In the genomic region with DNA sequence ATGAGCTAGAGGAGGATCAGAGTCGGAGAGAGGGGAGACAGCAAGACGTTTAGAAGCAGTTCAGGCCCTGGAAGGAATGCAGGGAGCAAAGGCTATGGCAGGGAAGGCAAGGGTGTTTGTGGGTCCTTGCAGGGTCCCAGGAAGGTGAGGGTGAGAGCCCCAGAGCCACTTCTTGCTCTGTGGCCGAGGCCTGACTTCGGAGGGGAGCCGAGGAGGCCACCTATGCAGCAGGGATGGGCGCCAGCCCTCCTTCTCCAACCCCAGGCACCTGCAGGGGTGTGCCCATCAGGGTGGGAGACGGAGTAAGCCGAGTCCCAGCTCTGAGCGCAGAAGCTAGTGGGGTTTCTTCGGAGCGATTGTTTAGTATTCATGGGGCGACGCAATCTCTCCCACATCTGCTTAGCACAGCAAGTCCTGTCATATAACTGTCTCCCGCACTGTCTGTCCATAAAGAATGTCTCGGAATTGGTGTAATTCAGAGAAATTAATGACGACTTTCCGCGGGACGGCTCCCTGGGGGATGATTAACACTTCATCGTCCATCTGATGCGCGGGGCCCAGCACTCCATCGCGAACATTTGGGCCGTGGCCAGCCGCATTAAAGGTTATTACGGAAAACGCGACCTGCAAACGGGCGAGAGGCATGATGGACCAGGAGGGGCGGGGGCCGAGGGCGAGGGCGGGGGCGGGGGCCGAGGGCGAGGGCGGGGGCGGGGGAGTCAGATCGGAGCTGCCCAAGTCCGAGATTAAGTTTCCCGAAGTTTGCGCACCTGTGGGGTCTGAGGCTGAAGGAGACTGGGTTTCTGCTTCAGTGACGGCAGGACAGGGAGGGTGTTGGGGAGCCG, we compare ENCODE assay signal across 9 cellular contexts. TPM values are rescaled to one million over a fixed set of nuclear protein-coding genes. Genes with fewer than 3 reads are reported as not detected.
DNase-seq lines count a peak whose midpoint lies in the region; ATAC-seq and TF ChIP-seq lines count a peak whose summit lies in the region.
"Had no signal": no experiment of that assay in that cellular context is flagged by ENCODE, and none has a peak within 500 bp of the region (broad histone marks: within the 10 kb centered on the region; RNA-seq: fewer than 3 reads in every experiment).

No MANE protein-coding gene starts in this region.

- H2BK15ac ChIP-seq in neuronal stem cell (ENCODE audit: low read length), result no peak overlapping the region

- no peak overlapping the region for H3K4me3 ChIP-seq in KMS-11 (IDR thresholded peaks at IDR 0.05; ENCODE audit: insufficient read depth, low read depth, low read length)
- peak overlapping the region; percentile 41 for H3K4me3 ChIP-seq in effector memory CD4-positive, alpha-beta T cell (ENCODE audit: insufficient read depth, low read depth, low read length, poor library complexity, severe bottlenecking)
- peak overlapping the region in 1 of 2 donors; percentile 53 for H3K4me3 ChIP-seq in neuronal stem cell (ENCODE audit: low read length in 2 of 2)

- no peaks in the 10 kb centered on the region for H3K79me1 ChIP-seq in neuronal stem cell (ENCODE audit: low read depth, low read length)

- no peak overlapping the region for H4K91ac ChIP-seq in neuronal stem cell (ENCODE audit: low read depth, low read length, poor library complexity)

- H2AK5ac ChIP-seq in neuronal stem cell (ENCODE audit: low read depth, low read length), result peak overlapping the region; percentile 18

- no peak overlapping the region for H3K27ac ChIP-seq in KMS-11
- no peak overlapping the region for H3K27ac ChIP-seq in effector memory CD4-positive, alpha-beta T cell (ENCODE audit: insufficient read depth, low read length, poor library complexity, severe bottlenecking)
- no peak overlapping the region for H3K27ac ChIP-seq in neuronal stem cell (replicated peaks; ENCODE audit: low read length)

- H3K27ac Mint-ChIP-seq in Calu3 (ENCODE audit: unreplicated experiment), result no peak overlapping the region

- H2BK5ac ChIP-seq in neuronal stem cell (ENCODE audit: low read length), result no peak overlapping the region

- H3K79me2 ChIP-seq in KMS-11 (ENCODE audit: insufficient read depth, low read depth), result no peaks in the 10 kb centered on the region

- no peak overlapping the region for H3K4ac ChIP-seq in neuronal stem cell (ENCODE audit: low read length)

- CTCF ChIA-PET in Calu3 (lab: Charles Lee), result no interaction called here

- peak overlapping the region; percentile 32 for H3K4me3 Mint-ChIP-seq in Calu3 (ENCODE audit: low read depth, unreplicated experiment)

- no peak for ATAC-seq in HG03520 (IDR thresholded peaks at IDR 0.05; ENCODE audit: unreplicated experiment)

- no peak overlapping the region for H3K14ac ChIP-seq in neuronal stem cell (ENCODE audit: low read length)

- no peaks in the 10 kb centered on the region for H4K20me1 ChIP-seq in KMS-11 (ENCODE audit: insufficient read depth)

- H3K27me3 ChIP-seq in KMS-11 (ENCODE audit: insufficient read depth, low read depth) (peaks cover 32% of the 10 kb centered on the region), neuronal stem cell (ENCODE audit: control insufficient read depth in 3 of 3, insufficient read depth in 3 of 3, low read depth in 1 of 3, low read length in 3 of 3) (peaks cover 3 to 89% (median 40%) of the 10 kb centered on the region in 3 experiments)
- H3K27me3 ChIP-seq in effector memory CD4-positive, alpha-beta T cell (replicated peaks; ENCODE audit: control insufficient read depth, insufficient read depth, low read length, poor library complexity, severe bottlenecking), result peaks cover 22% of the 10 kb centered on the region

- H3K4me1 ChIP-seq in KMS-11 (ENCODE audit: low read depth, poor library complexity, severe bottlenecking) (peaks cover 7% of the 10 kb centered on the region), neuronal stem cell (ENCODE audit: control insufficient read depth in 2 of 2, insufficient read depth in 1 of 2, low read depth in 1 of 2, low read length in 2 of 2) (peaks cover 5 to 33% of the 10 kb centered on the region in 2 donors)
- H3K4me1 ChIP-seq in effector memory CD4-positive, alpha-beta T cell (ENCODE audit: control insufficient read depth, insufficient read depth, low read length, poor library complexity, severe bottlenecking), result peaks cover 19% of the 10 kb centered on the region

- H3K9me3 Mint-ChIP-seq in Calu3 (ENCODE audit: low read depth, unreplicated experiment), result no peaks in the 10 kb centered on the region

- H3K18ac ChIP-seq in neuronal stem cell (ENCODE audit: low read length), result no peak overlapping the region

- H3K9ac ChIP-seq in KMS-11 (no peak overlapping the region), neuronal stem cell (ENCODE audit: low read depth, low read length, poor library complexity) (no peak overlapping the region)

- H3K23ac ChIP-seq in neuronal stem cell (ENCODE audit: low read depth, low read length, poor library complexity), result no peak overlapping the region

- H3K27me3 Mint-ChIP-seq in Calu3 (ENCODE audit: unreplicated experiment), result no peaks in the 10 kb centered on the region

- no peak overlapping the region for H2BK12ac ChIP-seq in neuronal stem cell (ENCODE audit: low read length)

- H2BK120ac ChIP-seq in neuronal stem cell (ENCODE audit: low read depth, low read length), result no peak overlapping the region

- DNase-seq in Calu3, result no peak
- no peak for DNase-seq in effector memory CD4-positive, alpha-beta T cell
- no peak for DNase-seq in neuronal stem cell (ENCODE audit: low spot score)
- no peak for DNase-seq in epidermal melanocyte (ENCODE audit: insufficient read length, low spot score)
- no peak for DNase-seq in NCI-H345 (lab: John Stamatoyannopoulos, UW)
- DNase-seq in T-helper 9 cell, result no peak
- DNase-seq: NK-92 treated with Interleukin-12 subunit alpha and Interleukin-12 subunit beta, amount 100 ng/mL, for 24 hours had no signal

- no CpG with 5 or more reads among the region's 46 CpGs for WGBS in neuronal stem cell (ENCODE audit: extremely low coverage in 2 of 2, insufficient read length in 2 of 2, insufficient replicate concordance in 1 of 2), 2 donors

- TF ChIP-seq CTCF in Calu3 (IDR thresholded peaks at IDR 0.05; ENCODE audit: unreplicated experiment) (no peak), KMS-11 (conservative IDR thresholded peaks at IDR 0.05; ENCODE audit: low read depth, low read length) (no peak)

- no peaks in the 10 kb centered on the region for H3K36me3 Mint-ChIP-seq in Calu3 (ENCODE audit: insufficient read depth, unreplicated experiment)

- H2AFZ ChIP-seq in KMS-11 (ENCODE audit: low read depth), result peak overlapping the region; percentile 30; the same call in 1 of the 2 replicates
- peak overlapping the region; percentile 77 for H2AFZ ChIP-seq in neuronal stem cell (ENCODE audit: low read length)

- no peak overlapping the region for H4K8ac ChIP-seq in neuronal stem cell (ENCODE audit: low read depth, low read length)

- H3K4me1 Mint-ChIP-seq in Calu3 (ENCODE audit: low read depth, unreplicated experiment), result no peaks in the 10 kb centered on the region

- intact Hi-C loops in Calu3 (cut with micrococcal nuclease; ENCODE audit: unreplicated experiment), result no loop called here

- no peaks in the 10 kb centered on the region for H3K36me3 ChIP-seq in KMS-11 (ENCODE audit: insufficient read depth)
- no peaks in the 10 kb centered on the region for H3K36me3 ChIP-seq in effector memory CD4-positive, alpha-beta T cell (ENCODE audit: control insufficient read depth, insufficient read depth, low read length)
- no peaks in the 10 kb centered on the region for H3K36me3 ChIP-seq in neuronal stem cell (replicated peaks in 1 of 2; ENCODE audit: control insufficient read depth in 2 of 2, insufficient read depth in 2 of 2, low read length in 2 of 2)

- BruUV-seq in Calu3 (replicated peaks; lab: Mats Ljungman, UMichigan), result no TSS peak

- peak overlapping the region; percentile 2; the same call in 1 of the 2 replicates for H3K4me2 ChIP-seq in KMS-11
- peak overlapping the region; percentile 54 for H3K4me2 ChIP-seq in neuronal stem cell (ENCODE audit: insufficient read depth, low read length, poor library complexity, severe bottlenecking)

- H3K9me3 ChIP-seq in effector memory CD4-positive, alpha-beta T cell (ENCODE audit: control insufficient read depth, low read length), result no peaks in the 10 kb centered on the region
- H3K9me3 ChIP-seq in neuronal stem cell (replicated peaks in 1 of 2; ENCODE audit: control insufficient read depth in 2 of 2, insufficient read depth in 1 of 2, low read depth in 1 of 2, low read length in 2 of 2), result peaks cover 0 to 2% of the 10 kb centered on the region in 2 donors

RNA-seq across cellular contexts. Expression of gene CALCOCO1, which starts 12.3 kb away (rescaled TPM):
- 42.1 and 44.4 TPM in 2 replicates for total RNA-seq in Calu3 (2022)
- polyA plus RNA-seq in neuronal stem cell (2013, experiment 1 of 2), result 27.1 TPM
- 26.1 TPM for polyA plus RNA-seq in neuronal stem cell (2013, experiment 2 of 2)

RNA-seq across cellular contexts. Expression of gene CISTR, which starts 12.3 kb away (rescaled TPM):
- not detected in 2 replicates for total RNA-seq in Calu3 (2022)
- 0.35 TPM for polyA plus RNA-seq in neuronal stem cell (2013, experiment 1 of 2)
- polyA plus RNA-seq in neuronal stem cell (2013, experiment 2 of 2), result 0.35 TPM
